ENCODE assay signal across 1 cellular context in the genomic region with DNA sequence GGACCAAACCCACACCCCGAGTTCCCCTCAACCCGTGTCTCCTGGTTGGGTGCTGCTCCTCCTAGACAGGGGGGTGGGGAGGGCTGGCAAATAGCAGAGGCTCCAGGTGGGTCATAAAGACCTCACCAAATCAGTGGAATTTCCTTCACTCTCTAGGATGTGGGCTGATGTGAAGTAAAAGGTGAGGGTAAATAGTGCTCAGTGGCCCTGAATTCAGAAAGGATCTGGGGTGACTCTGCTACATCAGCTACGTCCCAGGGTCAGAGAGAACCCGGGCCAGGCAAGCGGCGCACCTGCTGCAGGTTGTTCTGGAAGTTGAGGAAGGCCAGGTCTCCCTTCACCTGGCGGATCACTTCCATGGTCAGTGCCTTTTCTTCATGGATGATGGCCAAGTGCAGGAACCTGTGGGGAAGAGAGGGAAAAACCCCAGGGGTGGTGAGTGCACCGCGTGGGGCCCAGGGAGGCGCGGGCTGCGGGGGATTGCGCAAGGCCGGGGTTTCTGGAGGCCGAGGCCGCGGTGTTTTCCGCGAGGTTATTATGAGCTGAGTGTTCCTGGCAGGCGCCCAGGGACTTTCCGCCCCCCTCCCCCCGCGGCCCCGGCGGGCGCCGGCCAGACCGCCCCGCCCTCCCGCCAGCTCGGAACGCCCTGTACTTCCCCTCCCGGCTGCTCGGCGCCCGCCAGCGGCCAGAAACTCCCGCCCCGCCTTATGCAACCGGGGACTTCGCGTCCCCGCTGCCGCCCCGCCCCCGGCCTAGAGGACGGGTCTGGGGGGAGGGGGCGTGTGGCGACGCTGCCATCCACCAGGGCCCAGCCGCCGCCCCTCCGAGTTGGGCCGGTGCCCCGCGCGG.
TF ChIP-seq lines count a peak whose summit lies in the region.

No MANE protein-coding gene starts in this region.

TF ChIP-seq in HEK293, 187 proteins besides CTCF, POLR2A, EP300 and RAD21 (continued from another document and continues in another):
- TF ChIP-seq SCRT1 (tag by site-specific recombination; IDR thresholded peaks at IDR 0.05; ENCODE audit: borderline replicate concordance), result no peak
- TF ChIP-seq, protein P1, sequence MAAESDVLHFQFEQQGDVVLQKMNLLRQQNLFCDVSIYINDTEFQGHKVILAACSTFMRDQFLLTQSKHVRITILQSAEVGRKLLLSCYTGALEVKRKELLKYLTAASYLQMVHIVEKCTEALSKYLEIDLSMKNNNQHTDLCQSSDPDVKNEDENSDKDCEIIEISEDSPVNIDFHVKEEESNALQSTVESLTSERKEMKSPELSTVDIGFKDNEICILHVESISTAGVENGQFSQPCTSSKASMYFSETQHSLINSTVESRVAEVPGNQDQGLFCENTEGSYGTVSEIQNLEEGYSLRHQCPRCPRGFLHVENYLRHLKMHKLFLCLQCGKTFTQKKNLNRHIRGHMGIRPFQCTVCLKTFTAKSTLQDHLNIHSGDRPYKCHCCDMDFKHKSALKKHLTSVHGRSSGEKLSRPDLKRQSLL (tag by site-specific recombination; IDR thresholded peaks at IDR 0.05), result no peak
- TF ChIP-seq, protein P2, sequence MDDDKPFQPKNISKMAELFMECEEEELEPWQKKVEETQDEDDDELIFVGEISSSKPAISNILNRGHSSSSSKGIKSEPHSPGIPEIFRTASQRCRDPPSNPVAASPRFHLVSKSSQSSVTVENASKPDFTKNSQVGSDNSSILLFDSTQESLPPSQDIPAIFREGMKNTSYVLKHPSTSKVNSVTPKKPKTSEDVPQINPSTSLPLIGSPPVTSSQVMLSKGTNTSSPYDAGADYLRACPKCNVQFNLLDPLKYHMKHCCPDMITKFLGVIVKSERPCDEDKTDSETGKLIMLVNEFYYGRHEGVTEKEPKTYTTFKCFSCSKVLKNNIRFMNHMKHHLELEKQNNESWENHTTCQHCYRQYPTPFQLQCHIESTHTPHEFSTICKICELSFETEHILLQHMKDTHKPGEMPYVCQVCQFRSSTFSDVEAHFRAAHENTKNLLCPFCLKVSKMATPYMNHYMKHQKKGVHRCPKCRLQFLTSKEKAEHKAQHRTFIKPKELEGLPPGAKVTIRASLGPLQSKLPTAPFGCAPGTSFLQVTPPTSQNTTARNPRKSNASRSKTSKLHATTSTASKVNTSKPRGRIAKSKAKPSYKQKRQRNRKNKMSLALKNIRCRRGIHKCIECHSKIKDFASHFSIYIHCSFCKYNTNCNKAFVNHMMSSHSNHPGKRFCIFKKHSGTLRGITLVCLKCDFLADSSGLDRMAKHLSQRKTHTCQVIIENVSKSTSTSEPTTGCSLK (tag by site-specific recombination; IDR thresholded peaks at IDR 0.05), result no peak
- TF ChIP-seq, protein P3, sequence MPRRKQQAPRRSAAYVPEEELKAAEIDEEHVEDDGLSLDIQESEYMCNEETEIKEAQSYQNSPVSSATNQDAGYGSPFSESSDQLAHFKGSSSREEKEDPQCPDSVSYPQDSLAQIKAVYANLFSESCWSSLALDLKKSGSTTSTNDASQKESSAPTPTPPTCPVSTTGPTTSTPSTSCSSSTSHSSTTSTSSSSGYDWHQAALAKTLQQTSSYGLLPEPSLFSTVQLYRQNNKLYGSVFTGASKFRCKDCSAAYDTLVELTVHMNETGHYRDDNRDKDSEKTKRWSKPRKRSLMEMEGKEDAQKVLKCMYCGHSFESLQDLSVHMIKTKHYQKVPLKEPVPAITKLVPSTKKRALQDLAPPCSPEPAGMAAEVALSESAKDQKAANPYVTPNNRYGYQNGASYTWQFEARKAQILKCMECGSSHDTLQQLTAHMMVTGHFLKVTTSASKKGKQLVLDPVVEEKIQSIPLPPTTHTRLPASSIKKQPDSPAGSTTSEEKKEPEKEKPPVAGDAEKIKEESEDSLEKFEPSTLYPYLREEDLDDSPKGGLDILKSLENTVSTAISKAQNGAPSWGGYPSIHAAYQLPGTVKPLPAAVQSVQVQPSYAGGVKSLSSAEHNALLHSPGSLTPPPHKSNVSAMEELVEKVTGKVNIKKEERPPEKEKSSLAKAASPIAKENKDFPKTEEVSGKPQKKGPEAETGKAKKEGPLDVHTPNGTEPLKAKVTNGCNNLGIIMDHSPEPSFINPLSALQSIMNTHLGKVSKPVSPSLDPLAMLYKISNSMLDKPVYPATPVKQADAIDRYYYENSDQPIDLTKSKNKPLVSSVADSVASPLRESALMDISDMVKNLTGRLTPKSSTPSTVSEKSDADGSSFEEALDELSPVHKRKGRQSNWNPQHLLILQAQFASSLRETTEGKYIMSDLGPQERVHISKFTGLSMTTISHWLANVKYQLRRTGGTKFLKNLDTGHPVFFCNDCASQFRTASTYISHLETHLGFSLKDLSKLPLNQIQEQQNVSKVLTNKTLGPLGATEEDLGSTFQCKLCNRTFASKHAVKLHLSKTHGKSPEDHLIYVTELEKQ (tag by site-specific recombination; IDR thresholded peaks at IDR 0.05; ENCODE audit: borderline replicate concordance), result peak; percentile 14; the same call in 1 of the 2 replicates
- TF ChIP-seq ZNF24 (tag by site-specific recombination; IDR thresholded peaks at IDR 0.05), result 0 out of 2 replicates have a peak, but pooled peaks have one; percentile 20
- 0 out of 2 replicates have a peak, but pooled peaks have one; percentile 32 for TF ChIP-seq KLF10 (tag by site-specific recombination; IDR thresholded peaks at IDR 0.05)
- peak; percentile 48; the same call in 1 of the 2 replicates for TF ChIP-seq ZFHX2 (tag by site-specific recombination; conservative IDR thresholded peaks at IDR 0.05)
- TF ChIP-seq, protein P4, sequence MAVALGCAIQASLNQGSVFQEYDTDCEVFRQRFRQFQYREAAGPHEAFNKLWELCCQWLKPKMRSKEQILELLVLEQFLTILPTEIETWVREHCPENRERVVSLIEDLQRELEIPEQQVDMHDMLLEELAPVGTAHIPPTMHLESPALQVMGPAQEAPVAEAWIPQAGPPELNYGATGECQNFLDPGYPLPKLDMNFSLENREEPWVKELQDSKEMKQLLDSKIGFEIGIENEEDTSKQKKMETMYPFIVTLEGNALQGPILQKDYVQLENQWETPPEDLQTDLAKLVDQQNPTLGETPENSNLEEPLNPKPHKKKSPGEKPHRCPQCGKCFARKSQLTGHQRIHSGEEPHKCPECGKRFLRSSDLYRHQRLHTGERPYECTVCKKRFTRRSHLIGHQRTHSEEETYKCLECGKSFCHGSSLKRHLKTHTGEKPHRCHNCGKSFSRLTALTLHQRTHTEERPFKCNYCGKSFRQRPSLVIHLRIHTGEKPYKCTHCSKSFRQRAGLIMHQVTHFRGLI (tag by site-specific recombination; IDR thresholded peaks at IDR 0.05), result no peak
- TF ChIP-seq ZFP37 (tag by site-specific recombination; IDR thresholded peaks at IDR 0.05), result no peak
- TF ChIP-seq ZIC2 (tag by site-specific recombination; IDR thresholded peaks at IDR 0.05), result peak; percentile 94
- TF ChIP-seq KLF8 (tag by site-specific recombination; IDR thresholded peaks at IDR 0.05), result peak; percentile 73
- TF ChIP-seq ZNF341 (tag by site-specific recombination; IDR thresholded peaks at IDR 0.05; ENCODE audit: low read depth), result peak; percentile 74
- no peak for TF ChIP-seq ZNF140 (tag by site-specific recombination; IDR thresholded peaks at IDR 0.05)
- peak; percentile 34; the same call in 1 of the 2 replicates for TF ChIP-seq ZBTB20 (tag by site-specific recombination; IDR thresholded peaks at IDR 0.05)
- TF ChIP-seq SCRT2 (tag by site-specific recombination; IDR thresholded peaks at IDR 0.05), result peak; percentile 67
- TF ChIP-seq HOXC10 (CRISPR knock-in tag; IDR thresholded peaks at IDR 0.05), result no peak
- TF ChIP-seq, protein P5, sequence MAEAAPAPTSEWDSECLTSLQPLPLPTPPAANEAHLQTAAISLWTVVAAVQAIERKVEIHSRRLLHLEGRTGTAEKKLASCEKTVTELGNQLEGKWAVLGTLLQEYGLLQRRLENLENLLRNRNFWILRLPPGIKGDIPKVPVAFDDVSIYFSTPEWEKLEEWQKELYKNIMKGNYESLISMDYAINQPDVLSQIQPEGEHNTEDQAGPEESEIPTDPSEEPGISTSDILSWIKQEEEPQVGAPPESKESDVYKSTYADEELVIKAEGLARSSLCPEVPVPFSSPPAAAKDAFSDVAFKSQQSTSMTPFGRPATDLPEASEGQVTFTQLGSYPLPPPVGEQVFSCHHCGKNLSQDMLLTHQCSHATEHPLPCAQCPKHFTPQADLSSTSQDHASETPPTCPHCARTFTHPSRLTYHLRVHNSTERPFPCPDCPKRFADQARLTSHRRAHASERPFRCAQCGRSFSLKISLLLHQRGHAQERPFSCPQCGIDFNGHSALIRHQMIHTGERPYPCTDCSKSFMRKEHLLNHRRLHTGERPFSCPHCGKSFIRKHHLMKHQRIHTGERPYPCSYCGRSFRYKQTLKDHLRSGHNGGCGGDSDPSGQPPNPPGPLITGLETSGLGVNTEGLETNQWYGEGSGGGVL (tag by site-specific recombination; IDR thresholded peaks at IDR 0.05), result peak; percentile 88
- no peak for TF ChIP-seq ZNF221 (tag by site-specific recombination; IDR thresholded peaks at IDR 0.05; ENCODE audit: borderline replicate concordance)
- peak; percentile 55 for TF ChIP-seq SP2 (tag by site-specific recombination; IDR thresholded peaks at IDR 0.05)
- TF ChIP-seq REPIN1 (tag by site-specific recombination; IDR thresholded peaks at IDR 0.05; ENCODE audit: low read depth), result no peak
- TF ChIP-seq KLF9 (tag by site-specific recombination; IDR thresholded peaks at IDR 0.05; ENCODE audit: low read depth), result peak; percentile 25; the same call in 1 of the 2 replicates
- TF ChIP-seq ZBTB1 (tag by site-specific recombination; IDR thresholded peaks at IDR 0.05), result 0 out of 2 replicates have a peak, but pooled peaks have one; percentile 66
- peak; percentile 86 for TF ChIP-seq GLIS2 (tag by site-specific recombination; IDR thresholded peaks at IDR 0.05)
- no peak for TF ChIP-seq ZNF23 (tag by site-specific recombination; IDR thresholded peaks at IDR 0.05; ENCODE audit: borderline replicate concordance)
- TF ChIP-seq, protein P6, sequence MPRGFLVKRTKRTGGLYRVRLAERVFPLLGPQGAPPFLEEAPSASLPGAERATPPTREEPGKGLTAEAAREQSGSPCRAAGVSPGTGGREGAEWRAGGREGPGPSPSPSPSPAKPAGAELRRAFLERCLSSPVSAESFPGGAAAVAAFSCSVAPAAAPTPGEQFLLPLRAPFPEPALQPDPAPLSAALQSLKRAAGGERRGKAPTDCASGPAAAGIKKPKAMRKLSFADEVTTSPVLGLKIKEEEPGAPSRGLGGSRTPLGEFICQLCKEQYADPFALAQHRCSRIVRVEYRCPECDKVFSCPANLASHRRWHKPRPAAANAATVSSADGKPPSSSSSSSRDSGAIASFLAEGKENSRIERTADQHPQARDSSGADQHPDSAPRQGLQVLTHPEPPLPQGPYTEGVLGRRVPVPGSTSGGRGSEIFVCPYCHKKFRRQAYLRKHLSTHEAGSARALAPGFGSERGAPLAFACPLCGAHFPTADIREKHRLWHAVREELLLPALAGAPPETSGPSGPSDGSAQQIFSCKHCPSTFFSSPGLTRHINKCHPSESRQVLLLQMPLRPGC (tag by site-specific recombination; IDR thresholded peaks at IDR 0.05), result peak; percentile 52; the same call in 1 of the 2 replicates
- TF ChIP-seq EGR2 (tag by site-specific recombination; IDR thresholded peaks at IDR 0.05; ENCODE audit: low read depth), result peak; percentile 46; the same call in 1 of the 2 replicates
- no peak for TF ChIP-seq SETDB1 (IDR thresholded peaks at IDR 0.05; ENCODE audit: insufficient read length, low read length)
- TF ChIP-seq, protein P7, sequence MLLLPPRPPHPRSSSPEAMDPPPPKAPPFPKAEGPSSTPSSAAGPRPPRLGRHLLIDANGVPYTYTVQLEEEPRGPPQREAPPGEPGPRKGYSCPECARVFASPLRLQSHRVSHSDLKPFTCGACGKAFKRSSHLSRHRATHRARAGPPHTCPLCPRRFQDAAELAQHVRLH (tag by site-specific recombination; IDR thresholded peaks at IDR 0.05), result no peak
- peak; percentile 62; the same call in 1 of the 2 replicates for TF ChIP-seq ZBTB48 (tag by site-specific recombination; IDR thresholded peaks at IDR 0.05)
- 0 out of 2 replicates have a peak, but pooled peaks have one; percentile 68 for TF ChIP-seq ZSCAN30 (tag by site-specific recombination; IDR thresholded peaks at IDR 0.05)
- TF ChIP-seq, protein P8, sequence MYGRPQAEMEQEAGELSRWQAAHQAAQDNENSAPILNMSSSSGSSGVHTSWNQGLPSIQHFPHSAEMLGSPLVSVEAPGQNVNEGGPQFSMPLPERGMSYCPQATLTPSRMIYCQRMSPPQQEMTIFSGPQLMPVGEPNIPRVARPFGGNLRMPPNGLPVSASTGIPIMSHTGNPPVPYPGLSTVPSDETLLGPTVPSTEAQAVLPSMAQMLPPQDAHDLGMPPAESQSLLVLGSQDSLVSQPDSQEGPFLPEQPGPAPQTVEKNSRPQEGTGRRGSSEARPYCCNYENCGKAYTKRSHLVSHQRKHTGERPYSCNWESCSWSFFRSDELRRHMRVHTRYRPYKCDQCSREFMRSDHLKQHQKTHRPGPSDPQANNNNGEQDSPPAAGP (tag by site-specific recombination; IDR thresholded peaks at IDR 0.05), result peak; percentile 43; the same call in 1 of the 2 replicates
- 0 out of 2 replicates have a peak, but pooled peaks have one; percentile 54 for TF ChIP-seq ZNF423 (tag by site-specific recombination; IDR thresholded peaks at IDR 0.05)
- TF ChIP-seq ZNF76 (tag by site-specific recombination; IDR thresholded peaks at IDR 0.05; ENCODE audit: borderline replicate concordance, low read depth), result peak; percentile 32; the same call in 1 of the 2 replicates
- 0 out of 2 replicates have a peak, but pooled peaks have one; percentile 26 for TF ChIP-seq ZNF10 (tag by site-specific recombination; IDR thresholded peaks at IDR 0.05)
- TF ChIP-seq ZNF664 (tag by site-specific recombination; IDR thresholded peaks at IDR 0.05), result no peak
- peak; percentile 85 for TF ChIP-seq ZBTB8A (tag by site-specific recombination; IDR thresholded peaks at IDR 0.05)
- TF ChIP-seq, protein P9, sequence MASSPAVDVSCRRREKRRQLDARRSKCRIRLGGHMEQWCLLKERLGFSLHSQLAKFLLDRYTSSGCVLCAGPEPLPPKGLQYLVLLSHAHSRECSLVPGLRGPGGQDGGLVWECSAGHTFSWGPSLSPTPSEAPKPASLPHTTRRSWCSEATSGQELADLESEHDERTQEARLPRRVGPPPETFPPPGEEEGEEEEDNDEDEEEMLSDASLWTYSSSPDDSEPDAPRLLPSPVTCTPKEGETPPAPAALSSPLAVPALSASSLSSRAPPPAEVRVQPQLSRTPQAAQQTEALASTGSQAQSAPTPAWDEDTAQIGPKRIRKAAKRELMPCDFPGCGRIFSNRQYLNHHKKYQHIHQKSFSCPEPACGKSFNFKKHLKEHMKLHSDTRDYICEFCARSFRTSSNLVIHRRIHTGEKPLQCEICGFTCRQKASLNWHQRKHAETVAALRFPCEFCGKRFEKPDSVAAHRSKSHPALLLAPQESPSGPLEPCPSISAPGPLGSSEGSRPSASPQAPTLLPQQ (tag by site-specific recombination; IDR thresholded peaks at IDR 0.05), result peak; percentile 96
- TF ChIP-seq ZNF394 (tag by site-specific recombination; IDR thresholded peaks at IDR 0.05; ENCODE audit: borderline replicate concordance), result 0 out of 2 replicates have a peak, but pooled peaks have one; percentile 41
- peak; percentile 55 for TF ChIP-seq SP3 (tag by site-specific recombination; IDR thresholded peaks at IDR 0.05)
- peak; percentile 77 for TF ChIP-seq SP7 (tag by site-specific recombination; IDR thresholded peaks at IDR 0.05)
- TF ChIP-seq ZFP69B (tag by site-specific recombination; IDR thresholded peaks at IDR 0.05), result peak; percentile 92
- peak; percentile 64; the same call in 1 of the 2 replicates for TF ChIP-seq ZNF629 (tag by site-specific recombination; IDR thresholded peaks at IDR 0.05)
- TF ChIP-seq ZNF324 (tag by site-specific recombination; IDR thresholded peaks at IDR 0.05), result 0 out of 2 replicates have a peak, but pooled peaks have one; percentile 50
- peak; percentile 79 for TF ChIP-seq ZNF600 (tag by site-specific recombination; IDR thresholded peaks at IDR 0.05)
- peak; percentile 24; the same call in 1 of the 2 replicates for TF ChIP-seq ZSCAN23 (tag by site-specific recombination; IDR thresholded peaks at IDR 0.05)
- TF ChIP-seq FEZF1 (tag by site-specific recombination; IDR thresholded peaks at IDR 0.05), result no peak
